Comparison of ENCODE assay signal across 8 cellular contexts in genomic region chr14:24431569-24432258, GRCh38.
DNase-seq lines count a peak whose midpoint lies in the region; ATAC-seq and TF ChIP-seq lines count a peak whose summit lies in the region.

No MANE protein-coding gene starts in this region.

- in situ Hi-C loops in astrocyte of the spinal cord (cut with HindIII; ENCODE audit: low sequenced_read_pairs): loop anchor here (10.0 kb wide), 1 partner anchor 97 kb away; the partner anchor contains the start of genes ADCY4 and RIPK3

- peak; percentile 91 for TF ChIP-seq CTCF in 22Rv1 (IDR thresholded peaks at IDR 0.05)
- TF ChIP-seq CTCF in astrocyte of the spinal cord (IDR thresholded peaks at IDR 0.05; ENCODE audit: low read depth, low read length): peak; percentile 98

- ATAC-seq in GM18505 (IDR thresholded peaks at IDR 0.05; ENCODE audit: unreplicated experiment) (peak; percentile 48), HG02981 (IDR thresholded peaks at IDR 0.05; ENCODE audit: unreplicated experiment) (peak; percentile 53)

- H3K4me3 ChIP-seq in astrocyte of the spinal cord (ENCODE audit: low read depth, low read length) (peak overlapping the region; percentile 66), skeletal muscle cell (ENCODE audit: low read depth, low read length) (peak overlapping the region; percentile 88)

- TF ChIP-seq POLR2A in GM18505 (IDR thresholded peaks at IDR 0.05; ENCODE audit: borderline replicate concordance, extremely low read depth, insufficient read depth, insufficient read length): peak; percentile 34

- peak overlapping the region; percentile 81 for H3K27ac ChIP-seq in 22Rv1

- DNase-seq in NCI-H1930 (lab: John Stamatoyannopoulos, UW) (peak; percentile 69 to 76), T1000 (lab: John Stamatoyannopoulos, UW) (peak; percentile 89), astrocyte of the spinal cord (ENCODE audit: low read depth, low spot score) (peak; percentile 88), hypothalamus (lab: John Stamatoyannopoulos, UW) (peak in 47 of 51 donors; percentile 10 to 85 (median 53)), skeletal muscle cell (ENCODE audit: low read depth) (peak; percentile 69)

Comparison
In these comparisons a context has a peak if more than half of its experiments do, and no peak if none do; other contexts are left out.
1. Peak in every context shown above with its lines: DNase-seq, ATAC-seq, H3K4me3 ChIP-seq and H3K27ac ChIP-seq.